16 cellular contexts compared by ENCODE assay signal in genomic region chr9:136049451-136050265, GRCh38. TPM values are rescaled to one million over a fixed set of nuclear protein-coding genes. Genes with fewer than 3 reads are reported as not detected.
DNase-seq lines count a peak whose midpoint lies in the region; ATAC-seq, FAIRE-seq and TF ChIP-seq lines count a peak whose summit lies in the region.
"Had no signal": no experiment of that assay in that cellular context is flagged by ENCODE, and none has a peak within 500 bp of the region (broad histone marks: within the 10 kb centered on the region; RNA-seq: fewer than 3 reads in every experiment).

No MANE protein-coding gene starts in this region.

- TF ChIP-seq CTCF in dorsolateral prefrontal cortex (IDR thresholded peaks at IDR 0.05 in 54 of 56, conservative IDR thresholded peaks at IDR 0.05 in 2 of 56; ENCODE audit: low read depth in 1 of 56, partially characterized antibody in 56 of 56) = no peak
- TF ChIP-seq CTCF in osteocyte (IDR thresholded peaks at IDR 0.05) = no peak
- no peak for TF ChIP-seq CTCF in lower lobe of right lung (IDR thresholded peaks at IDR 0.05)

- H4K20me1 ChIP-seq in BLaER1 treated with 17β-estradiol and CSF1 and Interleukin-3, amounts not matched to agents 10 nM and 100 nM = peaks cover 0 to 17% (median 0%) of the 10 kb centered on the region in 11 experiments; a peak in 6 of 22 replicates

- H3K9me3 Mint-ChIP-seq in osteocyte (ENCODE audit: unreplicated experiment) = no peaks in the 10 kb centered on the region
- H3K9me3 Mint-ChIP-seq in CD8-positive, alpha-beta memory T cell = no peaks in the 10 kb centered on the region
- H3K9me3 Mint-ChIP-seq: activated B cell treated with CpG ODN at 0.5 μM for 24 hours; CD4-positive, CD25-positive, alpha-beta regulatory T cell; IgD-negative memory B cell had no signal

- CTCF ChIA-PET in CD8-positive, alpha-beta memory T cell (lab: Charles Lee) = no interaction called here

- POLR2A ChIA-PET in CD8-positive, alpha-beta memory T cell (lab: Charles Lee) = no interaction called here

- H3K4me3 ChIP-seq in BLaER1 treated with 17β-estradiol and CSF1 and Interleukin-3, amounts not matched to agents 10 nM and 100 nM = peak overlapping the region in 7 of 10 experiments; percentile 50 to 94 (median 72); a peak in 13 of 20 replicates
- H3K4me3 ChIP-seq in HUES6 (ENCODE audit: low read depth, low read length) (peak overlapping the region; percentile 83), dorsolateral prefrontal cortex (peak overlapping the region in 54 of 59 donors; percentile 2 to 81 (median 72)), lower lobe of right lung (no peak overlapping the region)
- H3K4me3 ChIP-seq in CD8-positive, alpha-beta memory T cell (ENCODE audit: low read length) = no peak overlapping the region
- H3K4me3 ChIP-seq: body of pancreas, GM23248 had no signal

- peak overlapping the region; percentile 80 to 92 (median 88); a peak in 20 of 22 replicates for H3K9ac ChIP-seq in BLaER1 treated with 17β-estradiol and CSF1 and Interleukin-3, amounts not matched to agents 10 nM and 100 nM
- no peak overlapping the region for H3K9ac ChIP-seq in HUES6 (ENCODE audit: low read length)
- H3K9ac ChIP-seq: GM23248 had no signal

- peaks cover 55% of the 10 kb centered on the region for H3K4me1 Mint-ChIP-seq in osteocyte (ENCODE audit: unreplicated experiment)
- peaks cover 7 to 21% (median 8%) of the 10 kb centered on the region in 3 donors for H3K4me1 Mint-ChIP-seq in CD8-positive, alpha-beta memory T cell

- intact Hi-C loops in dorsolateral prefrontal cortex (cut with DNase I) (loop anchor here (1.0 to 5.0 kb wide), 6 partner anchors 13 to 82 kb away; partner anchors contain the start of gene TMEM250 (in 1 of the 2)), lower lobe of right lung (cut with DNase I) (no loop called here)

- H3K4me2 ChIP-seq in BLaER1 treated with 17β-estradiol and CSF1 and Interleukin-3, amounts not matched to agents 10 nM and 100 nM = peak overlapping the region; percentile 98 to 100 (median 100)

- ATAC-seq in lower lobe of right lung = no peak
- ATAC-seq: body of pancreas had no signal

- no peak for FAIRE-seq in HTR-8/SVneo (lab: Jason Lieb, UNC)

- H3K27me3 ChIP-seq in BLaER1 treated with 17β-estradiol and CSF1 and Interleukin-3, amounts not matched to agents 10 nM and 100 nM = peaks cover 0 to 57% (median 47%) of the 10 kb centered on the region in 11 experiments; a peak in 17 of 22 replicates
- H3K27me3 ChIP-seq in HUES6 (ENCODE audit: control insufficient read depth, insufficient read depth, low read length) (no peaks in the 10 kb centered on the region), dorsolateral prefrontal cortex (no peaks in the 10 kb centered on the region), lower lobe of right lung (ENCODE audit: low read depth) (no peaks in the 10 kb centered on the region)
- H3K27me3 ChIP-seq in CD8-positive, alpha-beta memory T cell (ENCODE audit: insufficient read depth, low read length, poor library complexity, severe bottlenecking) = no peaks in the 10 kb centered on the region
- H3K27me3 ChIP-seq: body of pancreas had no signal

- H3K4me1 ChIP-seq in BLaER1 treated with 17β-estradiol and CSF1 and Interleukin-3, amounts not matched to agents 10 nM and 100 nM = peaks cover 85 to 99% (median 95%) of the 10 kb centered on the region in 10 experiments
- H3K4me1 ChIP-seq in HUES6 (ENCODE audit: control insufficient read depth, insufficient read depth, low read length) (peaks cover 42% of the 10 kb centered on the region), lower lobe of right lung (peaks cover 63% of the 10 kb centered on the region)
- H3K4me1 ChIP-seq in CD8-positive, alpha-beta memory T cell (ENCODE audit: insufficient read depth, low read length) = peaks cover 8% of the 10 kb centered on the region

- peaks cover 3% of the 10 kb centered on the region for H3K36me3 Mint-ChIP-seq in osteocyte (ENCODE audit: unreplicated experiment)
- H3K36me3 Mint-ChIP-seq in CD8-positive, alpha-beta memory T cell = peaks cover 0 to 19% (median 0%) of the 10 kb centered on the region in 3 donors
- H3K36me3 Mint-ChIP-seq: CD4-positive, CD25-positive, alpha-beta regulatory T cell; IgD-negative memory B cell had no signal

- DNase-seq in dorsolateral prefrontal cortex (no peak), osteocyte (ENCODE audit: extremely low spot score, unreplicated experiment) (peak; percentile 83), lower lobe of right lung (no peak), HTR-8/SVneo (ENCODE audit: insufficient read length, low spot score) (no peak)
- DNase-seq in CD8-positive, alpha-beta memory T cell = no peak
- DNase-seq in activated CD4-positive, alpha-beta T cell treated with anti-CD3 and anti-CD28 coated beads for 48 hours = no peak
- DNase-seq: activated B cell treated with CpG ODN at 0.5 μM for 24 hours; activated effector memory CD4-positive, alpha-beta T cell treated with anti-CD3 and anti-CD28 coated beads, Interleukin-2, amount 50 U/mL, for 16 hours; body of pancreas; CD4-positive, CD25-positive, alpha-beta regulatory T cell; DND-41; GM23248; T-helper 1 cell had no signal

- H3K27me3 Mint-ChIP-seq in osteocyte (ENCODE audit: unreplicated experiment) = no peaks in the 10 kb centered on the region
- peaks cover 4% of the 10 kb centered on the region in 2 donors for H3K27me3 Mint-ChIP-seq in CD8-positive, alpha-beta memory T cell

- H3K27ac ChIP-seq in BLaER1 treated with 17β-estradiol and CSF1 and Interleukin-3, amounts not matched to agents 10 nM and 100 nM = peak overlapping the region in 10 of 11 experiments; percentile 86 to 98 (median 95); a peak in 20 of 22 replicates
- no peak overlapping the region for H3K27ac ChIP-seq in HUES6 (ENCODE audit: low read depth, low read length)
- peak overlapping the region in 56 of 59 donors; percentile 88 to 99 (median 97) for H3K27ac ChIP-seq in dorsolateral prefrontal cortex
- no peak overlapping the region for H3K27ac ChIP-seq in CD8-positive, alpha-beta memory T cell (ENCODE audit: low read depth, low read length)
- H3K27ac ChIP-seq in lower lobe of right lung = no peak overlapping the region
- H3K27ac ChIP-seq: GM23248 had no signal

- no peaks in the 10 kb centered on the region for H3K9me3 ChIP-seq in BLaER1 treated with 17β-estradiol and CSF1 and Interleukin-3, amounts not matched to agents 10 nM and 100 nM (replicated peaks in 1 of 11)
- no peaks in the 10 kb centered on the region for H3K9me3 ChIP-seq in HUES6 (ENCODE audit: control insufficient read depth, insufficient read depth, low read depth, low read length)
- no peaks in the 10 kb centered on the region for H3K9me3 ChIP-seq in CD8-positive, alpha-beta memory T cell (ENCODE audit: low read length)
- no peaks in the 10 kb centered on the region for H3K9me3 ChIP-seq in lower lobe of right lung
- H3K9me3 ChIP-seq: body of pancreas had no signal

- H3K36me3 ChIP-seq in BLaER1 treated with 17β-estradiol and CSF1 and Interleukin-3, amounts not matched to agents 10 nM and 100 nM = peaks cover 0 to 48% (median 0%) of the 10 kb centered on the region in 11 experiments; a peak in 9 of 22 replicates
- H3K36me3 ChIP-seq in HUES6 (ENCODE audit: control insufficient read depth, insufficient read depth, low read length) (peaks cover 35% of the 10 kb centered on the region), lower lobe of right lung (peaks cover 44% of the 10 kb centered on the region)
- no peaks in the 10 kb centered on the region for H3K36me3 ChIP-seq in CD8-positive, alpha-beta memory T cell (ENCODE audit: insufficient read depth, low read length)

- H3K4me3 Mint-ChIP-seq in osteocyte (ENCODE audit: unreplicated experiment) = no peak overlapping the region
- peak overlapping the region in 1 of 7 donors; percentile 59 for H3K4me3 Mint-ChIP-seq in CD8-positive, alpha-beta memory T cell
- H3K4me3 Mint-ChIP-seq: activated B cell treated with CpG ODN at 0.5 μM for 24 hours; CD4-positive, CD25-positive, alpha-beta regulatory T cell had no signal

- H3K27ac Mint-ChIP-seq in osteocyte (ENCODE audit: unreplicated experiment) = no peak overlapping the region
- no peak overlapping the region for H3K27ac Mint-ChIP-seq in CD8-positive, alpha-beta memory T cell
- H3K27ac Mint-ChIP-seq: activated B cell treated with CpG ODN at 0.5 μM for 24 hours; CD4-positive, CD25-positive, alpha-beta regulatory T cell; IgD-negative memory B cell had no signal

RNA-seq across cellular contexts. Expression of gene NACC2, which starts 45.4 kb away (rescaled TPM):
- total RNA-seq in dorsolateral prefrontal cortex (100 to 1,000 TPM in 46 of 120 experiments, 10 to 100 TPM in 74; 55.9 to 246 (median 94.8) TPM), osteocyte (40.1 and 41.4 TPM in 2 replicates), lower lobe of right lung (27.0 TPM)
- 1 to 10 TPM; 9.0 to 9.1 TPM for total RNA-seq in CD8-positive, alpha-beta memory T cell
- polyA plus RNA-seq in CD8-positive, alpha-beta memory T cell = 2.9 TPM

Comparison
In these comparisons a context has a peak if more than half of its experiments do, and no peak if none do; other contexts are left out.
1. H3K27ac ChIP-seq: peak in BLaER1 treated with 17β-estradiol and CSF1 and Interleukin-3, amounts not matched to agents 10 nM and 100 nM (10 of 11) and dorsolateral prefrontal cortex (56 of 59); none in HUES6 (single experiment), CD8-positive, alpha-beta memory T cell (single experiment) and lower lobe of right lung (single experiment).
2. H3K4me3 ChIP-seq: peak in BLaER1 treated with 17β-estradiol and CSF1 and Interleukin-3, amounts not matched to agents 10 nM and 100 nM (7 of 10), HUES6 (single experiment) and dorsolateral prefrontal cortex (54 of 59); none in CD8-positive, alpha-beta memory T cell (single experiment) and lower lobe of right lung (single experiment).